16 cellular contexts compared by ENCODE assay signal in genomic region chr6:128432394-128432793, GRCh38.
A peak's percentile ranks its signal among the peaks of the same experiment; 100 is the strongest.
DNase-seq lines count a peak whose midpoint lies in the region; ATAC-seq, FAIRE-seq and TF ChIP-seq lines count a peak whose summit lies in the region.
"Had no signal": no experiment of that assay in that cellular context is flagged by ENCODE, and none has a peak within 500 bp of the region (broad histone marks: within the 10 kb centered on the region; RNA-seq: fewer than 3 reads in every experiment).

No MANE protein-coding gene starts in this region.

- DNase-seq in BJ (ENCODE audit: low read depth) (peak; percentile 17), RCC 7860 (ENCODE audit: low spot score) (peak; percentile 7), dermis blood vessel endothelial cell (peak; percentile 34), osteoblast (ENCODE audit: insufficient read length, low spot score, missing footprints) (peak; percentile 58), upper lobe of left lung (no peak), tibial nerve (ENCODE audit: low spot score in 2 of 2) (no peak), caudate nucleus (lab: John Stamatoyannopoulos, UW) (no peak), GM13977 (ENCODE audit: low spot score) (no peak)
- DNase-seq: activated CD8-positive, alpha-beta T cell treated with anti-CD3 and anti-CD28 coated beads, Interleukin-2, amount 10 ng/mL, durations not matched to agents 7 days and 5 days; body of pancreas; DMS79; effector CD4-positive, alpha-beta T cell; kidney glomerular epithelial cell; NCI-H1048; NCI-H2171; posterior cingulate gyrus had no signal

- H2AFZ ChIP-seq in osteoblast (ENCODE audit: low read length) = no peak overlapping the region

- H3K36me3 ChIP-seq in BJ (ENCODE audit: control insufficient read depth, insufficient read depth, low read length) (no peaks in the 10 kb centered on the region), osteoblast (ENCODE audit: insufficient read depth, low read length) (no peaks in the 10 kb centered on the region), upper lobe of left lung (no peaks in the 10 kb centered on the region), tibial nerve (no peaks in the 10 kb centered on the region)

- in situ Hi-C loops in GM13977 (cut with MboI; ENCODE audit: low pct_unique_long_range_greater_than_20kb, low sequenced_read_pairs, unreplicated experiment) = no loop called here

- TF ChIP-seq CTCF in BJ (IDR thresholded peaks at IDR 0.05; ENCODE audit: insufficient read depth, low read depth, low read length) (no peak), osteoblast (IDR thresholded peaks at IDR 0.05; ENCODE audit: extremely low read depth, low read depth, low read length) (no peak), upper lobe of left lung (IDR thresholded peaks at IDR 0.05) (no peak), tibial nerve (IDR thresholded peaks at IDR 0.05) (no peak), GM13977 (IDR thresholded peaks at IDR 0.05; ENCODE audit: extremely low read depth, insufficient read depth, missing control alignments) (no peak)

- POLR2A ChIA-PET in BJ (lab: Charles Lee) = no interaction called here

- no peaks in the 10 kb centered on the region for H4K20me1 ChIP-seq in osteoblast (ENCODE audit: insufficient read depth, low read length)

- H3K27me3 ChIP-seq in BJ (ENCODE audit: control insufficient read depth, insufficient read depth, low read length) (no peaks in the 10 kb centered on the region), osteoblast (ENCODE audit: insufficient read depth, low read length) (no peaks in the 10 kb centered on the region), upper lobe of left lung (no peaks in the 10 kb centered on the region), tibial nerve (no peaks in the 10 kb centered on the region)
- H3K27me3 ChIP-seq: body of pancreas had no signal

- H3K4me3 ChIP-seq in BJ (ENCODE audit: low read depth, low read length) (no peak overlapping the region), osteoblast (ENCODE audit: insufficient read depth, low read length) (no peak overlapping the region), upper lobe of left lung (no peak overlapping the region), tibial nerve (no peak overlapping the region)
- H3K4me3 ChIP-seq: body of pancreas had no signal

- no peak for ATAC-seq in upper lobe of left lung (ENCODE audit: low FRiP score in 2 of 2)
- ATAC-seq: activated CD8-positive, alpha-beta T cell treated with anti-CD3 and anti-CD28 coated beads, Interleukin-2, amount 10 ng/mL, durations not matched to agents 7 days and 5 days; body of pancreas had no signal

- H3K4me1 ChIP-seq in osteoblast (ENCODE audit: insufficient read depth, low read length) (peaks cover 2% of the 10 kb centered on the region), upper lobe of left lung (no peaks in the 10 kb centered on the region), tibial nerve (no peaks in the 10 kb centered on the region)
- H3K4me1 ChIP-seq: body of pancreas had no signal

- FAIRE-seq in RCC 7860 (lab: Jason Lieb, UNC) = peak; percentile 7

- H3K27ac ChIP-seq in osteoblast (ENCODE audit: low read depth, low read length) (no peak overlapping the region), upper lobe of left lung (no peak overlapping the region), tibial nerve (no peak overlapping the region), caudate nucleus (ENCODE audit: low read depth, low read length) (no peak overlapping the region)
- H3K27ac ChIP-seq: body of pancreas had no signal

- TF ChIP-seq EP300 in upper lobe of left lung (IDR thresholded peaks at IDR 0.05) (no peak), tibial nerve (IDR thresholded peaks at IDR 0.05) (no peak)

- TF ChIP-seq POLR2A in upper lobe of left lung (IDR thresholded peaks at IDR 0.05) (no peak), tibial nerve (IDR thresholded peaks at IDR 0.05) (no peak)

- peaks cover 59% of the 10 kb centered on the region for H3K79me2 ChIP-seq in osteoblast (ENCODE audit: insufficient read depth, low read length)

- H3K9me3 ChIP-seq in osteoblast (ENCODE audit: low read depth, low read length) = no peaks in the 10 kb centered on the region
- H3K9me3 ChIP-seq in upper lobe of left lung = no peaks in the 10 kb centered on the region
- no peaks in the 10 kb centered on the region for H3K9me3 ChIP-seq in tibial nerve
- H3K9me3 ChIP-seq: body of pancreas had no signal

- CTCF ChIA-PET in BJ (lab: Yijun Ruan, JAX) = interaction anchor here (0.6 to 0.7 kb wide), 2 partner anchors 16 to 24 kb away, joined by 3 to 4 read pairs; no protein-coding TSS in a partner anchor

- no peak overlapping the region for H3K4me2 ChIP-seq in osteoblast (ENCODE audit: insufficient read depth, low read length)

Comparison
In these comparisons a context has a peak if more than half of its experiments do, and no peak if none do; other contexts are left out.
1. DNase-seq: peak in BJ (single experiment), RCC 7860 (single experiment), dermis blood vessel endothelial cell (single experiment) and osteoblast (single experiment); none in upper lobe of left lung (0 of 2), tibial nerve (0 of 2), caudate nucleus (0 of 61) and GM13977 (single experiment).